In genomic region chr2:112242384-112242783, GRCh38 we compare ENCODE assay signal across 19 cellular contexts. TPM values are rescaled to one million over a fixed set of nuclear protein-coding genes. Genes with fewer than 3 reads are reported as not detected.
DNase-seq lines count a peak whose midpoint lies in the region; ATAC-seq lines count a peak whose summit lies in the region.
"Had no signal": no experiment of that assay in that cellular context is flagged by ENCODE, and none has a peak within 500 bp of the region (broad histone marks: within the 10 kb centered on the region; RNA-seq: fewer than 3 reads in every experiment).

No MANE protein-coding gene starts in this region.

- H3K4me3 Mint-ChIP-seq in stimulated activated naive CD8-positive, alpha-beta T cell treated with anti-CD3 and anti-CD28 coated beads, Interleukin-15, amount 100 ng/mL, for 72 hours, result no peak overlapping the region
- no peak overlapping the region for H3K4me3 Mint-ChIP-seq in T-helper 17 cell
- H3K4me3 Mint-ChIP-seq: IgD-negative memory B cell had no signal

- no peaks in the 10 kb centered on the region for H3K27me3 Mint-ChIP-seq in stimulated activated naive CD8-positive, alpha-beta T cell treated with anti-CD3 and anti-CD28 coated beads, Interleukin-15, amount 100 ng/mL, for 72 hours
- H3K27me3 Mint-ChIP-seq in T-helper 17 cell, result no peaks in the 10 kb centered on the region
- H3K27me3 Mint-ChIP-seq: IgD-negative memory B cell had no signal

- H3K9me3 Mint-ChIP-seq in stimulated activated naive CD8-positive, alpha-beta T cell treated with anti-CD3 and anti-CD28 coated beads, Interleukin-15, amount 100 ng/mL, for 72 hours, result no peaks in the 10 kb centered on the region
- H3K9me3 Mint-ChIP-seq: IgD-negative memory B cell had no signal

- peak; percentile 59 for ATAC-seq in stimulated activated naive CD8-positive, alpha-beta T cell treated with anti-CD3 and anti-CD28 coated beads, Interleukin-15, Interleukin-2, amounts not matched to agents 100 U/mL and 50 U/mL, for 24 hours
- ATAC-seq in stimulated activated naive CD8-positive, alpha-beta T cell treated with anti-CD3 and anti-CD28 coated beads, Interleukin-15, amount 100 ng/mL, for 72 hours, result no peak
- ATAC-seq in T-helper 17 cell, result no peak
- ATAC-seq in HG03521 (IDR thresholded peaks at IDR 0.05; ENCODE audit: unreplicated experiment), result no peak
- ATAC-seq: A549 had no signal

- H3K27ac Mint-ChIP-seq in stimulated activated naive CD8-positive, alpha-beta T cell treated with anti-CD3 and anti-CD28 coated beads, Interleukin-15, amount 100 ng/mL, for 72 hours, result peak overlapping the region in 1 of 2 donors; percentile 34
- peak overlapping the region; percentile 29 for H3K27ac Mint-ChIP-seq in T-helper 17 cell
- H3K27ac Mint-ChIP-seq: IgD-negative memory B cell had no signal

- H3K4me1 Mint-ChIP-seq in stimulated activated naive CD8-positive, alpha-beta T cell treated with anti-CD3 and anti-CD28 coated beads, Interleukin-15, amount 100 ng/mL, for 72 hours, result peaks cover 28% of the 10 kb centered on the region
- peaks cover 11% of the 10 kb centered on the region for H3K4me1 Mint-ChIP-seq in T-helper 17 cell

- intact Hi-C loops in posterior vena cava (cut with DNase I), result no loop called here

- peaks cover 3% of the 10 kb centered on the region for H3K36me3 Mint-ChIP-seq in T-helper 17 cell (ENCODE audit: low read depth)

- no peaks in the 10 kb centered on the region for H3K9me3 ChIP-seq in T-helper 17 cell (ENCODE audit: control insufficient read depth, low read length, poor library complexity, severe bottlenecking)
- H3K9me3 ChIP-seq: A549 had no signal

- no peak for DNase-seq in stimulated activated naive CD8-positive, alpha-beta T cell treated with anti-CD3 and anti-CD28 coated beads, Interleukin-15, Interleukin-2, amounts not matched to agents 100 U/mL and 50 U/mL, for 24 hours
- DNase-seq in stimulated activated naive CD8-positive, alpha-beta T cell treated with anti-CD3 and anti-CD28 coated beads, Interleukin-15, amount 100 ng/mL, for 72 hours, result no peak
- DNase-seq in NCI-H2107 (lab: John Stamatoyannopoulos, UW) (peak; percentile 3), T-helper 17 cell (no peak), posterior vena cava (ENCODE audit: low spot score) (no peak), cerebellar cortex (ENCODE audit: low spot score) (no peak), cerebellum (ENCODE audit: low spot score) (no peak)
- DNase-seq: COR-L47, DMS153, H7, NCI-H1436 treated with DMSO at 0.1 percent for 48 hours, NCI-H2081 treated with DMSO at 0.1 percent for 48 hours, NCI-H446 treated with DMSO at 0.1 percent for 48 hours, NCI-H774, RPMI8226, SIG-M5 had no signal

RNA-seq across cellular contexts. Expression of gene ZC3H8, which starts 12.5 kb away (rescaled TPM):
- total RNA-seq in T-helper 17 cell (10 to 100 TPM; 15.3 to 16.8 TPM), posterior vena cava (1 to 10 TPM; 6.0 to 8.1 TPM), cerebellum (23.7 TPM)

RNA-seq across cellular contexts. Expression of gene ZC3H6, which starts 33.0 kb away (rescaled TPM):
- 10 to 100 TPM; 17.7 to 19.6 TPM for total RNA-seq in T-helper 17 cell
- 10 to 100 TPM; 16.3 to 17.0 TPM for total RNA-seq in posterior vena cava
- 25.8 TPM for total RNA-seq in cerebellum
